Comparison of ENCODE assay signal across 15 cellular contexts in genomic region chr2:236919209-236919608, GRCh38.
DNase-seq lines count a peak whose midpoint lies in the region; ATAC-seq, FAIRE-seq and TF ChIP-seq lines count a peak whose summit lies in the region.
"Had no signal": no experiment of that assay in that cellular context is flagged by ENCODE, and none has a peak within 500 bp of the region (broad histone marks: within the 10 kb centered on the region; RNA-seq: fewer than 3 reads in every experiment).

No MANE protein-coding gene starts in this region.

- no peak overlapping the region for H3K4me2 ChIP-seq in GM12878 (ENCODE audit: control insufficient read depth, insufficient read depth)
- H3K4me2 ChIP-seq: KMS-11 had no signal

- POLR2A ChIA-PET in GM12878 (lab: Charles Lee) = no interaction called here

- no peaks in the 10 kb centered on the region for H3K36me3 Mint-ChIP-seq in activated naive CD4-positive, alpha-beta T cell treated with anti-CD3 and anti-CD28 coated beads, Interleukin-2, amount 50 U/mL, for 72 hours
- H3K36me3 Mint-ChIP-seq: stimulated activated naive B cell treated with anti-CD40 and anti-IgM and Interleukin-4, amounts not matched to agents 10 μg/mL and 1 μg/mL and 100 μg/mL, for 72 hours had no signal

- no peak for TF ChIP-seq POLR2A in GM12878 (IDR thresholded peaks at IDR 0.05; ENCODE audit: low read depth, low read length)

- no peaks in the 10 kb centered on the region for H3K4me1 ChIP-seq in GM12878 (ENCODE audit: control insufficient read depth, insufficient read depth, low read length)
- peaks cover 10% of the 10 kb centered on the region for H3K4me1 ChIP-seq in lower lobe of right lung
- H3K4me1 ChIP-seq: prostate gland had no signal

- SMC1A ChIA-PET in GM12878 (lab: Charles Lee; ENCODE audit: uncharacterized antibody, unreplicated experiment) = no interaction called here

- RAD21 ChIA-PET in GM12878 (lab: Charles Lee; ENCODE audit: unreplicated experiment) = no interaction called here

- 10% methylated on average over 9 of the region's 9 CpGs for WGBS in GM12878 (ENCODE audit: insufficient coverage, insufficient replicate concordance, low lambda C conversion rate, missing lambda C conversion rate)

- H3K9me3 ChIP-seq in GM12878 (replicated peaks; ENCODE audit: control insufficient read depth, insufficient read depth, low read length) (no peaks in the 10 kb centered on the region), lower lobe of right lung (no peaks in the 10 kb centered on the region)
- H3K9me3 ChIP-seq: prostate gland had no signal

- no peaks in the 10 kb centered on the region for H3K9me3 Mint-ChIP-seq in activated naive CD4-positive, alpha-beta T cell treated with anti-CD3 and anti-CD28 coated beads, Interleukin-2, amount 50 U/mL, for 72 hours
- H3K9me3 Mint-ChIP-seq: stimulated activated naive B cell treated with anti-CD40 and anti-IgM and Interleukin-4, amounts not matched to agents 10 μg/mL and 1 μg/mL and 100 μg/mL, for 72 hours had no signal

- peaks cover 2% of the 10 kb centered on the region in 2 experiments; a peak in 3 of 4 replicates for H3K27me3 ChIP-seq in GM12878 (replicated peaks in 1 of 2; ENCODE audit: control insufficient read depth in 2 of 2, insufficient read depth in 2 of 2, low read length in 1 of 2)
- H3K27me3 ChIP-seq in lower lobe of right lung (ENCODE audit: low read depth) = no peaks in the 10 kb centered on the region

- TF ChIP-seq RAD21 in GM12878 (IDR thresholded peaks at IDR 0.05; ENCODE audit: insufficient read depth, low read depth, low read length) = no peak

- in situ Hi-C loops in GM12878 (cut with MboI) = no loop called here

- ATAC-seq in GM12878 (peak; percentile 22; the same call in 1 of the 3 replicates), lower lobe of right lung (peak; percentile 33 to 49), sciatic nerve (no peak)
- ATAC-seq in activated CD4-positive, CD25-positive, alpha-beta regulatory T cell treated with anti-CD3 and anti-CD28 coated beads, Interleukin-2, amount 50 U/mL, for 24 hours = no peak
- ATAC-seq in activated naive CD4-positive, alpha-beta T cell treated with anti-CD3 and anti-CD28 coated beads, Interleukin-2, amount 50 U/mL, for 72 hours = no peak
- ATAC-seq: stimulated activated naive B cell treated with anti-CD40 and anti-IgM and Interleukin-4, amounts not matched to agents 10 μg/mL and 1 μg/mL and 100 μg/mL, for 72 hours had no signal

- no peaks in the 10 kb centered on the region for H3K79me2 ChIP-seq in GM12878 (ENCODE audit: control insufficient read depth, insufficient read depth, low read length)

- no peak for TF ChIP-seq EP300 in GM12878 (IDR thresholded peaks at IDR 0.05; ENCODE audit: borderline replicate concordance in 1 of 2, control insufficient read depth in 1 of 2, low read depth in 2 of 2, low read length in 2 of 2)

- no peak for TF ChIP-seq CTCF in GM12878 (IDR thresholded peaks at IDR 0.05 in 2 of 3, conservative IDR thresholded peaks at IDR 0.05 in 1 of 3; ENCODE audit: control insufficient read depth in 2 of 3, extremely low read depth in 1 of 3, insufficient read depth in 1 of 3, low read depth in 3 of 3, low read length in 3 of 3)
- TF ChIP-seq CTCF in lower lobe of right lung (IDR thresholded peaks at IDR 0.05) = no peak

- no peak overlapping the region for H3K27ac ChIP-seq in GM12878 (ENCODE audit: control insufficient read depth, insufficient read depth)
- no peak overlapping the region for H3K27ac ChIP-seq in lower lobe of right lung
- H3K27ac ChIP-seq: KMS-11, prostate gland had no signal

- no peak overlapping the region for H3K9ac ChIP-seq in GM12878 (ENCODE audit: control insufficient read depth, insufficient read depth, low read length)
- H3K9ac ChIP-seq: KMS-11 had no signal

- no TSS peak for BruUV-seq in GM12878 (replicated peaks; lab: Mats Ljungman, UMichigan)

- no peak overlapping the region for H3K4me3 ChIP-seq in GM12878
- H3K4me3 ChIP-seq in lower lobe of right lung = no peak overlapping the region
- H3K4me3 ChIP-seq: prostate gland had no signal

- no peak for FAIRE-seq in GM12878 (lab: Jason Lieb, UNC)
- FAIRE-seq: GM12892 had no signal

- CTCF ChIA-PET in GM12878 (lab: Yijun Ruan, JAX) = no interaction called here

- no peak overlapping the region for H3K27ac Mint-ChIP-seq in activated naive CD4-positive, alpha-beta T cell treated with anti-CD3 and anti-CD28 coated beads, Interleukin-2, amount 50 U/mL, for 72 hours
- H3K27ac Mint-ChIP-seq: stimulated activated naive B cell treated with anti-CD40 and anti-IgM and Interleukin-4, amounts not matched to agents 10 μg/mL and 1 μg/mL and 100 μg/mL, for 72 hours had no signal

- DNase-seq in EH (ENCODE audit: low read depth) (peak; percentile 27), MV-4-11 (lab: John Stamatoyannopoulos, UW) (peak; percentile 67), GM12878 (ENCODE audit: low read depth, low spot score) (no peak), lower lobe of right lung (no peak), T-helper 2 cell (no peak), sciatic nerve (ENCODE audit: low spot score) (no peak)
- DNase-seq in activated naive CD4-positive, alpha-beta T cell treated with anti-CD3 and anti-CD28 coated beads, Interleukin-2, amount 50 U/mL, for 72 hours (ENCODE audit: low spot score in 2 of 2) = no peak
- DNase-seq: cerebellar nuclear complex; DND-41; stimulated activated CD4-positive, alpha-beta T cell treated with anti-CD3 and anti-CD28 coated beads, Interleukin-4, amount 100 ng/mL, for 24 hours; stimulated activated naive B cell treated with anti-CD40 and anti-IgM and Interleukin-4, amounts not matched to agents 10 μg/mL and 1 μg/mL and 100 μg/mL, for 72 hours had no signal

- intact Hi-C loops in GM12878 (cut with micrococcal nuclease; ENCODE audit: unreplicated experiment) = no loop called here
- intact Hi-C loops in lower lobe of right lung (cut with DNase I) = no loop called here
- intact Hi-C loops in sciatic nerve (cut with DNase I) = no loop called here

- H2AFZ ChIP-seq in GM12878 (ENCODE audit: control insufficient read depth, low read depth, low read length) = no peak overlapping the region

- no peaks in the 10 kb centered on the region for H3K36me3 ChIP-seq in GM12878 (ENCODE audit: control insufficient read depth in 2 of 2, insufficient read depth in 2 of 2, low read length in 1 of 2)
- no peaks in the 10 kb centered on the region for H3K36me3 ChIP-seq in lower lobe of right lung
- H3K36me3 ChIP-seq: prostate gland had no signal

- no peaks in the 10 kb centered on the region for H4K20me1 ChIP-seq in GM12878 (ENCODE audit: control insufficient read depth, insufficient read depth)

TF ChIP-seq in GM12878, 131 proteins besides CTCF, POLR2A, EP300 and RAD21 (continues in another document):
- no peak for TF ChIP-seq MTA3 (IDR thresholded peaks at IDR 0.05; ENCODE audit: borderline replicate concordance, low read length)
- no peak for TF ChIP-seq PKNOX1 (IDR thresholded peaks at IDR 0.05)
- TF ChIP-seq PBX3 (IDR thresholded peaks at IDR 0.05; ENCODE audit: insufficient replicate concordance, low read depth, low read length) = no peak
- no peak for TF ChIP-seq HSF1 (IDR thresholded peaks at IDR 0.05; ENCODE audit: low read depth, low read length)
- TF ChIP-seq MLLT1 (IDR thresholded peaks at IDR 0.05) = no peak
- TF ChIP-seq MXI1 (IDR thresholded peaks at IDR 0.05; ENCODE audit: low read depth, low read length) = no peak

Comparison
In these comparisons a context has a peak if more than half of its experiments do, and no peak if none do; other contexts are left out.
1. DNase-seq: peak in EH (single experiment) and MV-4-11 (single experiment); none in GM12878 (single experiment), lower lobe of right lung (single experiment), activated naive CD4-positive, alpha-beta T cell treated with anti-CD3 and anti-CD28 coated beads, Interleukin-2, amount 50 U/mL, for 72 hours (0 of 2), T-helper 2 cell (0 of 5) and sciatic nerve (single experiment).
2. ATAC-seq: peak in GM12878 (single experiment) and lower lobe of right lung (2 of 2); none in activated CD4-positive, CD25-positive, alpha-beta regulatory T cell treated with anti-CD3 and anti-CD28 coated beads, Interleukin-2, amount 50 U/mL, for 24 hours (0 of 2), activated naive CD4-positive, alpha-beta T cell treated with anti-CD3 and anti-CD28 coated beads, Interleukin-2, amount 50 U/mL, for 72 hours (0 of 2) and sciatic nerve (single experiment).